Comparison of ENCODE assay signal across 16 cellular contexts in genomic region chr7:8371742-8372141, GRCh38.
DNase-seq lines count a peak whose midpoint lies in the region; ATAC-seq and TF ChIP-seq lines count a peak whose summit lies in the region.
"Had no signal": no experiment of that assay in that cellular context is flagged by ENCODE, and none has a peak within 500 bp of the region (broad histone marks: within the 10 kb centered on the region; RNA-seq: fewer than 3 reads in every experiment).

No MANE protein-coding gene starts in this region.

- no peak overlapping the region for H3K4me3 Mint-ChIP-seq in activated T-helper 17 cell treated with anti-CD3 and anti-CD28 coated beads, Interleukin-2, amount 50 U/mL, for 72 hours
- H3K4me3 Mint-ChIP-seq: CD4-positive, alpha-beta memory T cell; IgD-negative memory B cell had no signal

- no peaks in the 10 kb centered on the region for H3K9me3 ChIP-seq in MM.1S (replicated peaks; ENCODE audit: insufficient read depth, low read length)
- H3K9me3 ChIP-seq: A549 had no signal

- H3K4me3 ChIP-seq in MM.1S (ENCODE audit: low read length) = no peak overlapping the region
- H3K4me3 ChIP-seq: A549, GM23248, PC-9 had no signal

- ATAC-seq in GM19463 (IDR thresholded peaks at IDR 0.05; ENCODE audit: unreplicated experiment) (peak; percentile 45), GM19328 (IDR thresholded peaks at IDR 0.05; ENCODE audit: unreplicated experiment) (no peak)
- ATAC-seq in activated T-helper 17 cell treated with anti-CD3 and anti-CD28 coated beads, Interleukin-2, amount 50 U/mL, for 72 hours (replicated peaks) = no peak
- ATAC-seq: A549 had no signal

- H3K36me3 ChIP-seq in MM.1S (replicated peaks; ENCODE audit: insufficient read depth, low read length) = no peaks in the 10 kb centered on the region

- DNase-seq in COLO668 (lab: John Stamatoyannopoulos, UW; ENCODE audit: unreplicated experiment) = peak; percentile 40
- DNase-seq in MM.1S = peak; percentile 85
- peak; percentile 62 for DNase-seq in islet precursor cell
- DNase-seq in DMS 273 (lab: John Stamatoyannopoulos, UW; ENCODE audit: unreplicated experiment) = no peak
- no peak for DNase-seq in HuH-7.5 (ENCODE audit: low spot score)
- DNase-seq: CD4-positive, alpha-beta memory T cell; GM23248; NCI-H1417 treated with DMSO at 0.1 percent for 48 hours; NCI-H2081; NCI-H526 treated with DMSO at 0.1 percent for 48 hours; PC-9 had no signal

- H3K27ac ChIP-seq in MM.1S (ENCODE audit: low read length) = no peak overlapping the region
- H3K27ac ChIP-seq: A549, GM23248, PC-9 had no signal

- no peaks in the 10 kb centered on the region for H3K4me1 Mint-ChIP-seq in activated T-helper 17 cell treated with anti-CD3 and anti-CD28 coated beads, Interleukin-2, amount 50 U/mL, for 72 hours
- H3K4me1 Mint-ChIP-seq: CD4-positive, alpha-beta memory T cell; IgD-negative memory B cell had no signal

- no peaks in the 10 kb centered on the region for H3K79me2 ChIP-seq in MM.1S (ENCODE audit: low read length)

- no peak for TF ChIP-seq CTCF in MM.1S (IDR thresholded peaks at IDR 0.05; ENCODE audit: low read length)

- no peak overlapping the region for H3K27ac Mint-ChIP-seq in activated T-helper 17 cell treated with anti-CD3 and anti-CD28 coated beads, Interleukin-2, amount 50 U/mL, for 72 hours
- H3K27ac Mint-ChIP-seq: CD4-positive, alpha-beta memory T cell; IgD-negative memory B cell had no signal

- peaks cover 9% of the 10 kb centered on the region; the same call in 1 of the 2 replicates for H3K4me1 ChIP-seq in MM.1S (ENCODE audit: low read length)
- H3K4me1 ChIP-seq: A549 had no signal

- H3K9me3 Mint-ChIP-seq in activated T-helper 17 cell treated with anti-CD3 and anti-CD28 coated beads, Interleukin-2, amount 50 U/mL, for 72 hours = peaks cover 3% of the 10 kb centered on the region

- H3K27me3 ChIP-seq in MM.1S (replicated peaks; ENCODE audit: insufficient read depth, low read length) = no peaks in the 10 kb centered on the region

- no peaks in the 10 kb centered on the region for H3K36me3 Mint-ChIP-seq in activated T-helper 17 cell treated with anti-CD3 and anti-CD28 coated beads, Interleukin-2, amount 50 U/mL, for 72 hours (ENCODE audit: low read depth)
- H3K36me3 Mint-ChIP-seq: CD4-positive, alpha-beta memory T cell had no signal

- no peaks in the 10 kb centered on the region for H3F3A ChIP-seq in MM.1S (ENCODE audit: insufficient read depth, low read length)

- peak overlapping the region; percentile 46 for H3K4me2 ChIP-seq in MM.1S (ENCODE audit: low read depth, low read length)
- H3K4me2 ChIP-seq: A549, PC-9 had no signal

- H4K20me1 ChIP-seq in MM.1S (ENCODE audit: insufficient read depth, low read length) = no peaks in the 10 kb centered on the region

- no peak overlapping the region for H3K9ac ChIP-seq in MM.1S (ENCODE audit: low read length)
- H3K9ac ChIP-seq: GM23248 had no signal

- no peaks in the 10 kb centered on the region for H3K9me2 ChIP-seq in MM.1S (replicated peaks; ENCODE audit: insufficient read depth, low read length)

- H3K27me3 Mint-ChIP-seq in activated T-helper 17 cell treated with anti-CD3 and anti-CD28 coated beads, Interleukin-2, amount 50 U/mL, for 72 hours = peaks cover 39% of the 10 kb centered on the region

- no peak overlapping the region for H2AFZ ChIP-seq in MM.1S (ENCODE audit: low read length)
- H2AFZ ChIP-seq: GM23248, PC-9 had no signal

Comparison
In these comparisons a context has a peak if more than half of its experiments do, and no peak if none do; other contexts are left out.
1. DNase-seq: peak in COLO668 (single experiment), MM.1S (single experiment) and islet precursor cell (single experiment); none in DMS 273 (single experiment) and HuH-7.5 (single experiment).